Comparison of ENCODE assay signal across 1 cellular context in genomic region chr4:153639556-153640475, GRCh38.
TF ChIP-seq lines count a peak whose summit lies in the region.

No MANE protein-coding gene starts in this region.

TF ChIP-seq in HepG2, 621 proteins besides CTCF, POLR2A, EP300 and RAD21 (continued from another document and continues in another):
- TF ChIP-seq, protein P1, sequence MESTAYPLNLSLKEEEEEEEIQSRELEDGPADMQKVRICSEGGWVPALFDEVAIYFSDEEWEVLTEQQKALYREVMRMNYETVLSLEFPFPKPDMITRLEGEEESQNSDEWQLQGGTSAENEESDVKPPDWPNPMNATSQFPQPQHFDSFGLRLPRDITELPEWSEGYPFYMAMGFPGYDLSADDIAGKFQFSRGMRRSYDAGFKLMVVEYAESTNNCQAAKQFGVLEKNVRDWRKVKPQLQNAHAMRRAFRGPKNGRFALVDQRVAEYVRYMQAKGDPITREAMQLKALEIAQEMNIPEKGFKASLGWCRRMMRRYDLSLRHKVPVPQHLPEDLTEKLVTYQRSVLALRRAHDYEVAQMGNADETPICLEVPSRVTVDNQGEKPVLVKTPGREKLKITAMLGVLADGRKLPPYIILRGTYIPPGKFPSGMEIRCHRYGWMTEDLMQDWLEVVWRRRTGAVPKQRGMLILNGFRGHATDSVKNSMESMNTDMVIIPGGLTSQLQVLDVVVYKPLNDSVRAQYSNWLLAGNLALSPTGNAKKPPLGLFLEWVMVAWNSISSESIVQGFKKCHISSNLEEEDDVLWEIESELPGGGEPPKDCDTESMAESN (CRISPR knock-in tag; conservative IDR thresholded peaks at IDR 0.05) = peak; percentile 50; the same call in 1 of the 2 replicates
- TF ChIP-seq ZNF292 (CRISPR knock-in tag; IDR thresholded peaks at IDR 0.05; ENCODE audit: borderline replicate concordance, low read depth) (0 out of 2 replicates have a peak, but pooled peaks have one; percentile 44), SP5 (CRISPR knock-in tag; IDR thresholded peaks at IDR 0.05; ENCODE audit: borderline replicate concordance, low read depth) (peak; percentile 37), ZSCAN30 (CRISPR knock-in tag; IDR thresholded peaks at IDR 0.05) (no peak), TBX2 (CRISPR knock-in tag; IDR thresholded peaks at IDR 0.05; ENCODE audit: borderline replicate concordance) (peak; percentile 61; the same call in 1 of the 2 replicates), ZNF841 (CRISPR knock-in tag; IDR thresholded peaks at IDR 0.05; ENCODE audit: borderline replicate concordance) (no peak), BHLHE40 (IDR thresholded peaks at IDR 0.05; ENCODE audit: low read length) (peak; percentile 61; the same call in 1 of the 2 replicates), MTA3 (CRISPR knock-in tag; IDR thresholded peaks at IDR 0.05) (no peak), AGO2 (optimal IDR thresholded peaks at IDR 0.05; ENCODE audit: low read depth, low read length) (no peak), HMGXB4 (CRISPR knock-in tag; IDR thresholded peaks at IDR 0.05; ENCODE audit: borderline replicate concordance in 1 of 2, low read depth in 1 of 2) (peak in 1 of 2 experiments; percentile 25; a peak in 1 of 4 replicates), WIZ (CRISPR knock-in tag; IDR thresholded peaks at IDR 0.05) (no peak), KDM1A (CRISPR knock-in tag; IDR thresholded peaks at IDR 0.05) (no peak), ZNF260 (CRISPR knock-in tag; IDR thresholded peaks at IDR 0.05; ENCODE audit: borderline replicate concordance, low read depth) (no peak), ZSCAN12 (CRISPR knock-in tag; IDR thresholded peaks at IDR 0.05) (no peak), ZBTB33 (CRISPR knock-in tag; IDR thresholded peaks at IDR 0.05) (peak; percentile 17; the same call in 1 of the 2 replicates), NFATC3 (CRISPR knock-in tag; IDR thresholded peaks at IDR 0.05) (no peak), REST (IDR thresholded peaks at IDR 0.05; ENCODE audit: borderline replicate concordance in 1 of 2, low read depth in 1 of 2, low read length in 2 of 2) (no peak), ATRX (CRISPR knock-in tag; IDR thresholded peaks at IDR 0.05; ENCODE audit: borderline replicate concordance) (no peak), DZIP1 (CRISPR knock-in tag; IDR thresholded peaks at IDR 0.05) (no peak), PHF8 (CRISPR knock-in tag; IDR thresholded peaks at IDR 0.05) (peak; percentile 18; the same call in 1 of the 2 replicates), ZNF766 (CRISPR knock-in tag; IDR thresholded peaks at IDR 0.05; ENCODE audit: borderline replicate concordance) (no peak), ZMAT5 (CRISPR knock-in tag; IDR thresholded peaks at IDR 0.05; ENCODE audit: borderline replicate concordance, low read depth) (no peak), ZNF280D (CRISPR knock-in tag; IDR thresholded peaks at IDR 0.05) (no peak)
- TF ChIP-seq, protein P2, sequence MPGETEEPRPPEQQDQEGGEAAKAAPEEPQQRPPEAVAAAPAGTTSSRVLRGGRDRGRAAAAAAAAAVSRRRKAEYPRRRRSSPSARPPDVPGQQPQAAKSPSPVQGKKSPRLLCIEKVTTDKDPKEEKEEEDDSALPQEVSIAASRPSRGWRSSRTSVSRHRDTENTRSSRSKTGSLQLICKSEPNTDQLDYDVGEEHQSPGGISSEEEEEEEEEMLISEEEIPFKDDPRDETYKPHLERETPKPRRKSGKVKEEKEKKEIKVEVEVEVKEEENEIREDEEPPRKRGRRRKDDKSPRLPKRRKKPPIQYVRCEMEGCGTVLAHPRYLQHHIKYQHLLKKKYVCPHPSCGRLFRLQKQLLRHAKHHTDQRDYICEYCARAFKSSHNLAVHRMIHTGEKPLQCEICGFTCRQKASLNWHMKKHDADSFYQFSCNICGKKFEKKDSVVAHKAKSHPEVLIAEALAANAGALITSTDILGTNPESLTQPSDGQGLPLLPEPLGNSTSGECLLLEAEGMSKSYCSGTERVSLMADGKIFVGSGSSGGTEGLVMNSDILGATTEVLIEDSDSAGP (CRISPR knock-in tag; IDR thresholded peaks at IDR 0.05; ENCODE audit: borderline replicate concordance) = peak; percentile 26; the same call in 1 of the 2 replicates
- TF ChIP-seq, protein P3, sequence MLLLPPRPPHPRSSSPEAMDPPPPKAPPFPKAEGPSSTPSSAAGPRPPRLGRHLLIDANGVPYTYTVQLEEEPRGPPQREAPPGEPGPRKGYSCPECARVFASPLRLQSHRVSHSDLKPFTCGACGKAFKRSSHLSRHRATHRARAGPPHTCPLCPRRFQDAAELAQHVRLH (CRISPR knock-in tag; IDR thresholded peaks at IDR 0.05; ENCODE audit: borderline replicate concordance, low read depth) = peak; percentile 35; the same call in 1 of the 2 replicates
- TF ChIP-seq, protein P4, sequence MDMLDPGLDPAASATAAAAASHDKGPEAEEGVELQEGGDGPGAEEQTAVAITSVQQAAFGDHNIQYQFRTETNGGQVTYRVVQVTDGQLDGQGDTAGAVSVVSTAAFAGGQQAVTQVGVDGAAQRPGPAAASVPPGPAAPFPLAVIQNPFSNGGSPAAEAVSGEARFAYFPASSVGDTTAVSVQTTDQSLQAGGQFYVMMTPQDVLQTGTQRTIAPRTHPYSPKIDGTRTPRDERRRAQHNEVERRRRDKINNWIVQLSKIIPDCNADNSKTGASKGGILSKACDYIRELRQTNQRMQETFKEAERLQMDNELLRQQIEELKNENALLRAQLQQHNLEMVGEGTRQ (IDR thresholded peaks at IDR 0.05; ENCODE audit: low read depth, low read length) = peak; percentile 89
- TF ChIP-seq, protein P4 (CRISPR knock-in tag; IDR thresholded peaks at IDR 0.05; ENCODE audit: borderline replicate concordance) = peak; percentile 84; the same call in 1 of the 2 replicates
- TF ChIP-seq, protein P5, sequence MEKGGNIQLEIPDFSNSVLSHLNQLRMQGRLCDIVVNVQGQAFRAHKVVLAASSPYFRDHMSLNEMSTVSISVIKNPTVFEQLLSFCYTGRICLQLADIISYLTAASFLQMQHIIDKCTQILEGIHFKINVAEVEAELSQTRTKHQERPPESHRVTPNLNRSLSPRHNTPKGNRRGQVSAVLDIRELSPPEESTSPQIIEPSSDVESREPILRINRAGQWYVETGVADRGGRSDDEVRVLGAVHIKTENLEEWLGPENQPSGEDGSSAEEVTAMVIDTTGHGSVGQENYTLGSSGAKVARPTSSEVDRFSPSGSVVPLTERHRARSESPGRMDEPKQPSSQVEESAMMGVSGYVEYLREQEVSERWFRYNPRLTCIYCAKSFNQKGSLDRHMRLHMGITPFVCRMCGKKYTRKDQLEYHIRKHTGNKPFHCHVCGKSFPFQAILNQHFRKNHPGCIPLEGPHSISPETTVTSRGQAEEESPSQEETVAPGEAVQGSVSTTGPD (CRISPR knock-in tag; IDR thresholded peaks at IDR 0.05) = no peak
